ENCODE assay signal across 22 cellular contexts in the genomic region with DNA sequence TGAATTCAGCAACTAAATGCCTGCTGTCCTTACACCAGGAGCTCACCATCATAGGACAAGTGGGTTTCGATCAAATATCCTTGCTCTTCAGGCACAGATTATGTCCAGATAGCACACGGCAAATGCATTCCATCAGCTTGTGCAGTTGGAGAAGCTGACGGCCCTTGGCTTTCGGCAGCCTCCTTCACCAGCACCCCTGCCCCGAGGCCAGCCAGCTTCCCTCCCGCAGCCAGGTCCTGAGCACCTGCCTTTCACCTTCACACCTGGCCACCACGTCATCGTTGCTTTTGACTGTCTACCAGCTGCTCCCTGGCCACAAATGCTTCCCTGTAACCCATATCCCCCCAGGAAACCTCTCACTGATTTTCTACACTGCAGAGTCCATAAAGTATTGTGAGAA.
DNase-seq lines count a peak whose midpoint lies in the region; ATAC-seq and TF ChIP-seq lines count a peak whose summit lies in the region.
"Had no signal": no experiment of that assay in that cellular context is flagged by ENCODE, and none has a peak within 500 bp of the region (broad histone marks: within the 10 kb centered on the region; RNA-seq: fewer than 3 reads in every experiment).

No MANE protein-coding gene starts in this region.

- H3K9me3 Mint-ChIP-seq in nephron progenitor cell, result peaks cover 14% of the 10 kb centered on the region
- H3K9me3 Mint-ChIP-seq: GM23338 had no signal

- ATAC-seq in T-helper 17 cell (no peak), HG03457 (IDR thresholded peaks at IDR 0.05; ENCODE audit: unreplicated experiment) (no peak)
- ATAC-seq: GM23338, T-cell had no signal

- TF ChIP-seq CTCF in nephron progenitor cell (IDR thresholded peaks at IDR 0.05), result no peak

- peaks cover 10% of the 10 kb centered on the region for H3K27me3 Mint-ChIP-seq in nephron progenitor cell (ENCODE audit: low read depth, poor library complexity)
- peaks cover 5% of the 10 kb centered on the region for H3K27me3 Mint-ChIP-seq in T-helper 17 cell
- H3K27me3 Mint-ChIP-seq: T-cell had no signal

- H3K27ac Mint-ChIP-seq in nephron progenitor cell (peak overlapping the region; percentile 69), T-helper 17 cell (no peak overlapping the region)
- H3K27ac Mint-ChIP-seq: GM23338, H9, T-cell had no signal

- no peaks in the 10 kb centered on the region for H3K9me3 ChIP-seq in T-helper 17 cell (ENCODE audit: control insufficient read depth, low read length, poor library complexity, severe bottlenecking)
- H3K9me3 ChIP-seq: MG63 had no signal

- H3K4me1 Mint-ChIP-seq in nephron progenitor cell (peaks cover 32% of the 10 kb centered on the region), T-helper 17 cell (no peaks in the 10 kb centered on the region)
- H3K4me1 Mint-ChIP-seq: T-cell had no signal

- DNase-seq in DMS53 (lab: John Stamatoyannopoulos, UW) (peak; percentile 60), NCI-H2196 treated with DMSO at 0.1 percent for 48 hours (lab: John Stamatoyannopoulos, UW; ENCODE audit: unreplicated experiment) (peak; percentile 30), RPMI8226 (peak; percentile 28), nephron progenitor cell (no peak), hypothalamus (lab: John Stamatoyannopoulos, UW) (no peak), T-helper 17 cell (no peak), NCI-H1436 (lab: John Stamatoyannopoulos, UW) (no peak)
- DNase-seq: 8988T, ACHN, H9, IMR-90, KG1, MG63, NCI-H1048, NCI-H187 treated with DMSO at 0.1 percent for 48 hours, NCI-H2107, NCI-H226, NCI-H774, PC-9, T-cell had no signal

- no peak overlapping the region for H3K4me3 Mint-ChIP-seq in nephron progenitor cell
- no peak overlapping the region for H3K4me3 Mint-ChIP-seq in T-helper 17 cell
- H3K4me3 Mint-ChIP-seq: GM23338, H9, T-cell had no signal

- H3K36me3 Mint-ChIP-seq in nephron progenitor cell (ENCODE audit: low read depth), result no peaks in the 10 kb centered on the region
- H3K36me3 Mint-ChIP-seq in T-helper 17 cell (ENCODE audit: low read depth), result no peaks in the 10 kb centered on the region
- H3K36me3 Mint-ChIP-seq: T-cell had no signal

Comparison
In these comparisons a context has a peak if more than half of its experiments do, and no peak if none do; other contexts are left out.
1. DNase-seq: peak in DMS53 (single experiment), NCI-H2196 treated with DMSO at 0.1 percent for 48 hours (single experiment) and RPMI8226 (single experiment); none in nephron progenitor cell (single experiment), hypothalamus (0 of 51), T-helper 17 cell (0 of 3) and NCI-H1436 (single experiment).